Comparison of ENCODE assay signal across 17 cellular contexts in genomic region chr3:186080849-186081438, GRCh38.
"Had no signal": no experiment of that assay in that cellular context is flagged by ENCODE, and none has a peak within 500 bp of the region (broad histone marks: within the 10 kb centered on the region; RNA-seq: fewer than 3 reads in every experiment).

No MANE protein-coding gene starts in this region.

- H3K27me3 ChIP-seq: cardiac muscle cell, foreskin keratinocyte, pancreas, stomach, upper lobe of right lung had no signal

- H3K9me3 ChIP-seq: pancreas, stomach, upper lobe of right lung had no signal

- ATAC-seq: activated CD8-positive, alpha-beta memory T cell treated with anti-CD3 and anti-CD28 coated beads, Interleukin-2, amount 10 ng/mL, durations not matched to agents 7 days and 5 days; foreskin keratinocyte; naive thymus-derived CD8-positive, alpha-beta T cell; pancreas; sciatic nerve; stimulated activated effector memory CD8-positive, alpha-beta T cell treated with anti-CD3 and anti-CD28 coated beads, Interleukin-12 subunit alpha, Interleukin-12 subunit beta, amount 100 ng/mL, for 72 hours; upper lobe of right lung had no signal

- H3K27ac ChIP-seq: cardiac muscle cell, foreskin keratinocyte, pancreas, stomach, upper lobe of right lung had no signal

- DNase-seq: activated B cell treated with CpG ODN at 0.5 μM for 24 hours; activated CD4-positive, alpha-beta memory T cell treated with anti-CD3 and anti-CD28 coated beads for 36 hours; activated CD4-positive, alpha-beta T cell treated with anti-CD3 and anti-CD28 coated beads for 4 hours; activated CD8-positive, alpha-beta memory T cell treated with anti-CD3 and anti-CD28 coated beads, Interleukin-2, amount 10 ng/mL, durations not matched to agents 7 days and 5 days; foreskin keratinocyte; head of caudate nucleus; immature natural killer cell; mesenchymal stem cell; naive thymus-derived CD8-positive, alpha-beta T cell; pancreas; stimulated activated CD4-positive, alpha-beta T cell treated with anti-CD3 and anti-CD28 coated beads, Interleukin-4, amount 100 ng/mL, for 24 hours; stomach; upper lobe of right lung had no signal

- H3K4me3 ChIP-seq: cardiac muscle cell, pancreas, smooth muscle cell, stomach, upper lobe of right lung had no signal

- H3K4me2 ChIP-seq: smooth muscle cell had no signal

- H3K4me1 ChIP-seq: upper lobe of right lung had no signal

- FAIRE-seq: pancreas had no signal

- H3K36me3 ChIP-seq: cardiac muscle cell had no signal
